ENCODE assay signal across 1 cellular context in the genomic region with DNA sequence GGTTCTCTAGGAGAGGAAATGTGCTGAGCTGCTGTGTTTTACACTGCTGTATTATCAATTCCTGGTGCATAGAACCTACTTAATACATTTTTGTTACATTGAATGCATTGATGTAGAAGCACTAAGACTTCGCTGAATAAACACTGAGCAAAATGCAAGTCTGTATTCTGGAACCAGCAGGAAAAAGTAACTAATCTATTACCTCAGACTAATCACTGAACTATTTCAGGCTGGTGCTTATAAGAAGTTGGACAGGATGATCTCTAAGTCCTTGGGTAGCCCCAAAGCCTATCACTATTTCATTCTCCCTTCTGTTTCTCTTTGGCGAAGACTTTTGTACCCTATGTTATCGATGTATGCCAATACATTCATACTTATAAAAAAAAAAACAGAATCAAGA.
TF ChIP-seq lines count a peak whose summit lies in the region.

No MANE protein-coding gene starts in this region.

TF ChIP-seq in IMR-90, 13 proteins besides CTCF, POLR2A, EP300 and RAD21:
- TF ChIP-seq MAFK (IDR thresholded peaks at IDR 0.05; ENCODE audit: low read depth, low read length) (no peak), BHLHE40 (IDR thresholded peaks at IDR 0.05; ENCODE audit: low read depth, low read length) (no peak), RFX5 (IDR thresholded peaks at IDR 0.05; ENCODE audit: low read depth, low read length) (no peak), CEBPB (IDR thresholded peaks at IDR 0.05; ENCODE audit: low read depth, low read length) (no peak)
- TF ChIP-seq, protein P1, sequence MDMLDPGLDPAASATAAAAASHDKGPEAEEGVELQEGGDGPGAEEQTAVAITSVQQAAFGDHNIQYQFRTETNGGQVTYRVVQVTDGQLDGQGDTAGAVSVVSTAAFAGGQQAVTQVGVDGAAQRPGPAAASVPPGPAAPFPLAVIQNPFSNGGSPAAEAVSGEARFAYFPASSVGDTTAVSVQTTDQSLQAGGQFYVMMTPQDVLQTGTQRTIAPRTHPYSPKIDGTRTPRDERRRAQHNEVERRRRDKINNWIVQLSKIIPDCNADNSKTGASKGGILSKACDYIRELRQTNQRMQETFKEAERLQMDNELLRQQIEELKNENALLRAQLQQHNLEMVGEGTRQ (IDR thresholded peaks at IDR 0.05; ENCODE audit: low read depth, low read length), result no peak
